In genomic region chr10:72085864-72086465, GRCh38 we compare ENCODE assay signal across 1 cellular context.
TF ChIP-seq lines count a peak whose summit lies in the region.

No MANE protein-coding gene starts in this region.

TF ChIP-seq in H1, 55 proteins besides CTCF, POLR2A, EP300 and RAD21 (continued from another document):
- TF ChIP-seq BACH1 (IDR thresholded peaks at IDR 0.05; ENCODE audit: low read length) (no peak), JUN (IDR thresholded peaks at IDR 0.05; ENCODE audit: low read depth, low read length) (no peak), SIN3A (conservative IDR thresholded peaks at IDR 0.05 in 1 of 2, IDR thresholded peaks at IDR 0.05 in 1 of 2; ENCODE audit: low read depth in 1 of 2, low read length in 2 of 2) (no peak), CEBPB (IDR thresholded peaks at IDR 0.05; ENCODE audit: low read depth, low read length) (no peak)
